ENCODE assay signal across 8 cellular contexts in genomic region chr14:69101331-69101826, GRCh38. TPM values are rescaled to one million over a fixed set of nuclear protein-coding genes. Genes with fewer than 3 reads are reported as not detected.
DNase-seq lines count a peak whose midpoint lies in the region; ATAC-seq, FAIRE-seq and TF ChIP-seq lines count a peak whose summit lies in the region.

No MANE protein-coding gene starts in this region.

- intact Hi-C loops in K562 (cut with micrococcal nuclease) (loop anchor here (5.0 kb wide), 1 partner anchor 124 kb away; the partner anchor contains the start of gene ACTN1), transverse colon (cut with DNase I; ENCODE audit: low total_unique reads) (no loop called here)

- CTCF ChIA-PET in K562 (lab: Yijun Ruan, JAX; ENCODE audit: low intra/inter-chr PET ratio) = no interaction called here

- TF ChIP-seq POLR2A in K562 (conservative IDR thresholded peaks at IDR 0.05) (no peak), transverse colon (IDR thresholded peaks at IDR 0.05) (no peak)

- in situ Hi-C loops in K562 (cut with MboI) = no loop called here
- in situ Hi-C loops in transverse colon (cut with MboI; ENCODE audit: low pct_ligation_motif_present in 1 of 4, low pct_unique_long_range_greater_than_20kb in 1 of 4, low sequenced_read_pairs in 3 of 4) = no loop called here

- peak; percentile 99 for ATAC-seq in K562
- ATAC-seq in HG02763 (IDR thresholded peaks at IDR 0.05; ENCODE audit: unreplicated experiment) = no peak

- H3K27me3 ChIP-seq in K562 (ENCODE audit: control insufficient read depth in 2 of 2, insufficient read depth in 2 of 2, low read length in 2 of 2) (no peaks in the 10 kb centered on the region), transverse colon (no peaks in the 10 kb centered on the region)

- no peaks in the 10 kb centered on the region for H4K20me1 ChIP-seq in K562 (replicated peaks; ENCODE audit: control insufficient read depth, insufficient read depth, low read length)

- TF ChIP-seq CTCF in K562 (IDR thresholded peaks at IDR 0.05 in 2 of 3, conservative IDR thresholded peaks at IDR 0.05 in 1 of 3; ENCODE audit: insufficient read depth in 2 of 3, low read depth in 1 of 3, low read length in 3 of 3) = peak; percentile 57 to 69 (median 66)
- peak; percentile 47 to 62 (median 58) for TF ChIP-seq CTCF in transverse colon (IDR thresholded peaks at IDR 0.05)

- H3K27ac ChIP-seq in K562 (ENCODE audit: extremely low read depth, low read depth, low read length) (peak overlapping the region; percentile 70; the same call in 2 of the 3 replicates), transverse colon (peak overlapping the region; percentile 6 to 62 (median 50))

- TF ChIP-seq EP300 in K562 (IDR thresholded peaks at IDR 0.05; ENCODE audit: low read length) = peak; percentile 88
- peak; percentile 56 for TF ChIP-seq EP300 in transverse colon (IDR thresholded peaks at IDR 0.05; ENCODE audit: low read depth)

- H3K9me3 ChIP-seq in K562 (replicated peaks; ENCODE audit: control insufficient read depth, insufficient read depth, low read depth, low read length) (no peaks in the 10 kb centered on the region), transverse colon (no peaks in the 10 kb centered on the region)

- H3K4me1 ChIP-seq in K562 (replicated peaks in 1 of 2; ENCODE audit: control insufficient read depth in 2 of 2, insufficient read depth in 2 of 2, low read length in 2 of 2) (peaks cover 0 to 6% of the 10 kb centered on the region in 2 experiments; a peak in 1 of 5 replicates), transverse colon (peaks cover 0 to 9% (median 6%) of the 10 kb centered on the region in 4 donors)

- peak; percentile 13 for DNase-seq in DMS53 (lab: John Stamatoyannopoulos, UW)
- no peak for DNase-seq in DMS53 treated with DMSO at 0.1 percent for 48 hours (lab: John Stamatoyannopoulos, UW; ENCODE audit: unreplicated experiment)
- DNase-seq in NCI-H446 treated with DMSO at 0.1 percent for 48 hours (lab: John Stamatoyannopoulos, UW) = peak; percentile 3
- peak; percentile 28 to 73 (median 41) for DNase-seq in K562 (ENCODE audit: extremely low read depth in 1 of 4, low spot score in 3 of 4)
- peak; percentile 62 for DNase-seq in left kidney (ENCODE audit: low read depth, low spot score)
- DNase-seq in transverse colon = no peak
- DNase-seq in NCI-H1694 (lab: John Stamatoyannopoulos, UW) = no peak

- no peaks in the 10 kb centered on the region for H3K9me1 ChIP-seq in K562 (ENCODE audit: control insufficient read depth, insufficient read depth, low read length)

- peaks cover 15% of the 10 kb centered on the region; the same call in 2 of the 3 replicates for H3K36me3 ChIP-seq in K562 (ENCODE audit: control insufficient read depth, insufficient read depth, low read length)
- peaks cover 0 to 9% (median 0%) of the 10 kb centered on the region in 4 donors for H3K36me3 ChIP-seq in transverse colon

- peak; percentile 86 for FAIRE-seq in K562 (lab: Jason Lieb, UNC)

- H3K4me3 ChIP-seq in K562 = no peak overlapping the region
- H3K4me3 ChIP-seq in transverse colon = no peak overlapping the region

- TF ChIP-seq RAD21 in K562 (CRISPR knock-in tag; conservative IDR thresholded peaks at IDR 0.05 in 1 of 2, IDR thresholded peaks at IDR 0.05 in 1 of 2) = peak; percentile 43 to 58

- H3K4me2 ChIP-seq in K562 (ENCODE audit: insufficient read depth, low read length) = no peak overlapping the region

- no TSS peak for BruUV-seq in K562 (replicated peaks; lab: Mats Ljungman, UMichigan)

- no peaks in the 10 kb centered on the region for H3K79me2 ChIP-seq in K562 (ENCODE audit: control insufficient read depth, insufficient read depth, low read length)

- peak overlapping the region; percentile 69; the same call in 1 of the 2 replicates for H2AFZ ChIP-seq in K562 (ENCODE audit: low read depth, low read length)

- no peak overlapping the region for H3K9ac ChIP-seq in K562 (ENCODE audit: insufficient read depth in 1 of 2, low read depth in 2 of 2, low read length in 2 of 2)

- 3% methylated on average over 4 of the region's 4 CpGs for WGBS in K562 (ENCODE audit: insufficient coverage, low coverage, missing lambda C conversion rate)
- 0 to 21% methylated on average over 1 to 4 of the region's 4 CpGs for WGBS in transverse colon (ENCODE audit: low coverage in 1 of 2), 2 donors

- POLR2A ChIA-PET in K562 (lab: Yijun Ruan, JAX) = interaction anchor here (0.8 kb wide), 2 partner anchors 11 to 191 kb away, joined by 3 to 4 read pairs; no protein-coding TSS in a partner anchor

TF ChIP-seq in K562, 482 proteins besides CTCF, POLR2A, EP300 and RAD21 (continues in another document):
- TF ChIP-seq ZNF134 (CRISPR knock-in tag; conservative IDR thresholded peaks at IDR 0.05) (no peak), HOMEZ (CRISPR knock-in tag; IDR thresholded peaks at IDR 0.05) (no peak), TCF7 (IDR thresholded peaks at IDR 0.05; ENCODE audit: borderline replicate concordance) (no peak), MBD2 (IDR thresholded peaks at IDR 0.05; ENCODE audit: borderline replicate concordance, low read depth) (no peak), ETV1 (tag; conservative IDR thresholded peaks at IDR 0.05; ENCODE audit: low read depth) (peak; percentile 68), PHF21A (IDR thresholded peaks at IDR 0.05; ENCODE audit: borderline replicate concordance, low read depth) (no peak), FOXP1 (CRISPR knock-in tag; IDR thresholded peaks at IDR 0.05) (no peak), ZNF384 (IDR thresholded peaks at IDR 0.05; ENCODE audit: low read depth, low read length) (no peak), ZNF274 (IDR thresholded peaks at IDR 0.05; ENCODE audit: borderline replicate concordance, low read depth, low read length) (no peak), MAZ (CRISPR knock-in tag; conservative IDR thresholded peaks at IDR 0.05 in 1 of 2, IDR thresholded peaks at IDR 0.05 in 1 of 2) (peak in 1 of 2 experiments; percentile 40; a peak in 1 of 4 replicates)
- TF ChIP-seq, protein P1, sequence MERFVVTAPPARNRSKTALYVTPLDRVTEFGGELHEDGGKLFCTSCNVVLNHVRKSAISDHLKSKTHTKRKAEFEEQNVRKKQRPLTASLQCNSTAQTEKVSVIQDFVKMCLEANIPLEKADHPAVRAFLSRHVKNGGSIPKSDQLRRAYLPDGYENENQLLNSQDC (CRISPR knock-in tag; IDR thresholded peaks at IDR 0.05) = no peak
- TF ChIP-seq, protein P2, sequence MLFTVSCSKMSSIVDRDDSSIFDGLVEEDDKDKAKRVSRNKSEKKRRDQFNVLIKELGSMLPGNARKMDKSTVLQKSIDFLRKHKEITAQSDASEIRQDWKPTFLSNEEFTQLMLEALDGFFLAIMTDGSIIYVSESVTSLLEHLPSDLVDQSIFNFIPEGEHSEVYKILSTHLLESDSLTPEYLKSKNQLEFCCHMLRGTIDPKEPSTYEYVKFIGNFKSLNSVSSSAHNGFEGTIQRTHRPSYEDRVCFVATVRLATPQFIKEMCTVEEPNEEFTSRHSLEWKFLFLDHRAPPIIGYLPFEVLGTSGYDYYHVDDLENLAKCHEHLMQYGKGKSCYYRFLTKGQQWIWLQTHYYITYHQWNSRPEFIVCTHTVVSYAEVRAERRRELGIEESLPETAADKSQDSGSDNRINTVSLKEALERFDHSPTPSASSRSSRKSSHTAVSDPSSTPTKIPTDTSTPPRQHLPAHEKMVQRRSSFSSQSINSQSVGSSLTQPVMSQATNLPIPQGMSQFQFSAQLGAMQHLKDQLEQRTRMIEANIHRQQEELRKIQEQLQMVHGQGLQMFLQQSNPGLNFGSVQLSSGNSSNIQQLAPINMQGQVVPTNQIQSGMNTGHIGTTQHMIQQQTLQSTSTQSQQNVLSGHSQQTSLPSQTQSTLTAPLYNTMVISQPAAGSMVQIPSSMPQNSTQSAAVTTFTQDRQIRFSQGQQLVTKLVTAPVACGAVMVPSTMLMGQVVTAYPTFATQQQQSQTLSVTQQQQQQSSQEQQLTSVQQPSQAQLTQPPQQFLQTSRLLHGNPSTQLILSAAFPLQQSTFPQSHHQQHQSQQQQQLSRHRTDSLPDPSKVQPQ (CRISPR knock-in tag; IDR thresholded peaks at IDR 0.05; ENCODE audit: borderline replicate concordance) = no peak

RNA-seq across cellular contexts. Expression of gene DCAF5, which starts 51.5 kb away (rescaled TPM):
- total RNA-seq in K562 (2011; cell fraction: chromatin; rRNA removed; ENCODE audit: low replicate concordance) = 22.5 and 34.2 TPM in 2 replicates
- total RNA-seq in K562 (2011; cell fraction: nucleolus; rRNA removed) = 17.0 and 18.6 TPM in 2 replicates
- 21.1 and 24.9 TPM in 2 replicates for total RNA-seq in K562 (2011; cell fraction: nucleoplasm; rRNA removed)
- total RNA-seq in K562 (2014; rRNA removed) (7.5 and 8.1 TPM in 2 replicates), K562 (2014; rRNA removed; fragmentation: Illumina TruSeq; extraction: Trizol) (11.3 and 12.7 TPM in 2 replicates), K562 (2015; rRNA removed; fragmentation: Illumina TruSeq; extraction: Trizol) (12.5 and 13.2 TPM in 2 replicates), K562 (2021) (16.9 and 20.2 TPM in 2 replicates), transverse colon (10 to 100 TPM; 25.1 to 70.3 (median 42.7) TPM)
- polyA plus RNA-seq in K562 (2011; rRNA removed) (24.1 and 26.3 TPM in 2 replicates), K562 (2014; fragmentation: Illumina TruSeq; extraction: Trizol) (21.8 and 23.6 TPM in 2 replicates), K562 (2014; fragmentation: Nextera tagmentation; extraction: Ambion mirVana) (1 to 10 TPM; 5.6 to 9.1 TPM), K562 (2014; rRNA removed) (13.7 and 15.1 TPM in 2 replicates)
- 27.4 and 30.1 TPM in 2 replicates for polyA plus RNA-seq in K562 (2011; cell fraction: cytosol; rRNA removed)
- 73.7 and 97.8 TPM in 2 replicates for polyA plus RNA-seq in K562 (2011; cell fraction: nucleus; rRNA removed)
- 14.2 and 21.5 TPM in 2 replicates for polyA plus RNA-seq in K562 (2012)
- 15.9 and 19.1 TPM in 2 replicates for polyA minus RNA-seq in K562 (2011; rRNA and poly(A)+ RNA removed)
- polyA minus RNA-seq in K562 (2011; cell fraction: cytosol; rRNA and poly(A)+ RNA removed) = 9.4 and 10.4 TPM in 2 replicates
- polyA minus RNA-seq in K562 (2011; cell fraction: nucleus; rRNA and poly(A)+ RNA removed) = 18.0 and 25.4 TPM in 2 replicates

Comparison
In these comparisons a context has a peak if more than half of its experiments do, and no peak if none do; other contexts are left out.
1. DNase-seq: peak in DMS53 (single experiment), NCI-H446 treated with DMSO at 0.1 percent for 48 hours (single experiment), K562 (4 of 4) and left kidney (single experiment); none in DMS53 treated with DMSO at 0.1 percent for 48 hours (single experiment), transverse colon (single experiment) and NCI-H1694 (single experiment).